1 cellular context compared by ENCODE assay signal in genomic region chr13:26133851-26134250, GRCh38.
TF ChIP-seq lines count a peak whose summit lies in the region.

No MANE protein-coding gene starts in this region.

TF ChIP-seq in GM23338, 12 proteins besides CTCF, POLR2A, EP300 and RAD21 (continued from another document):
- TF ChIP-seq, protein P1, sequence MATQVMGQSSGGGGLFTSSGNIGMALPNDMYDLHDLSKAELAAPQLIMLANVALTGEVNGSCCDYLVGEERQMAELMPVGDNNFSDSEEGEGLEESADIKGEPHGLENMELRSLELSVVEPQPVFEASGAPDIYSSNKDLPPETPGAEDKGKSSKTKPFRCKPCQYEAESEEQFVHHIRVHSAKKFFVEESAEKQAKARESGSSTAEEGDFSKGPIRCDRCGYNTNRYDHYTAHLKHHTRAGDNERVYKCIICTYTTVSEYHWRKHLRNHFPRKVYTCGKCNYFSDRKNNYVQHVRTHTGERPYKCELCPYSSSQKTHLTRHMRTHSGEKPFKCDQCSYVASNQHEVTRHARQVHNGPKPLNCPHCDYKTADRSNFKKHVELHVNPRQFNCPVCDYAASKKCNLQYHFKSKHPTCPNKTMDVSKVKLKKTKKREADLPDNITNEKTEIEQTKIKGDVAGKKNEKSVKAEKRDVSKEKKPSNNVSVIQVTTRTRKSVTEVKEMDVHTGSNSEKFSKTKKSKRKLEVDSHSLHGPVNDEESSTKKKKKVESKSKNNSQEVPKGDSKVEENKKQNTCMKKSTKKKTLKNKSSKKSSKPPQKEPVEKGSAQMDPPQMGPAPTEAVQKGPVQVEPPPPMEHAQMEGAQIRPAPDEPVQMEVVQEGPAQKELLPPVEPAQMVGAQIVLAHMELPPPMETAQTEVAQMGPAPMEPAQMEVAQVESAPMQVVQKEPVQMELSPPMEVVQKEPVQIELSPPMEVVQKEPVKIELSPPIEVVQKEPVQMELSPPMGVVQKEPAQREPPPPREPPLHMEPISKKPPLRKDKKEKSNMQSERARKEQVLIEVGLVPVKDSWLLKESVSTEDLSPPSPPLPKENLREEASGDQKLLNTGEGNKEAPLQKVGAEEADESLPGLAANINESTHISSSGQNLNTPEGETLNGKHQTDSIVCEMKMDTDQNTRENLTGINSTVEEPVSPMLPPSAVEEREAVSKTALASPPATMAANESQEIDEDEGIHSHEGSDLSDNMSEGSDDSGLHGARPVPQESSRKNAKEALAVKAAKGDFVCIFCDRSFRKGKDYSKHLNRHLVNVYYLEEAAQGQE (IDR thresholded peaks at IDR 0.05; ENCODE audit: unreplicated experiment): no peak
- no peak for TF ChIP-seq STAT1 (IDR thresholded peaks at IDR 0.05; ENCODE audit: unreplicated experiment)
- TF ChIP-seq EZH2phosphoT487 (IDR thresholded peaks at IDR 0.05; ENCODE audit: unreplicated experiment): no peak
- TF ChIP-seq JUNB (IDR thresholded peaks at IDR 0.05; ENCODE audit: unreplicated experiment): no peak
- TF ChIP-seq POLR2AphosphoS5 (IDR thresholded peaks at IDR 0.05; ENCODE audit: low read depth): no peak
- TF ChIP-seq CREB1 (CRISPR knock-in tag; IDR thresholded peaks at IDR 0.05; ENCODE audit: low read depth): no peak
- no peak for TF ChIP-seq ZNF462 (CRISPR knock-in tag; IDR thresholded peaks at IDR 0.05)
